Comparison of ENCODE assay signal across 28 cellular contexts in the genomic region with DNA sequence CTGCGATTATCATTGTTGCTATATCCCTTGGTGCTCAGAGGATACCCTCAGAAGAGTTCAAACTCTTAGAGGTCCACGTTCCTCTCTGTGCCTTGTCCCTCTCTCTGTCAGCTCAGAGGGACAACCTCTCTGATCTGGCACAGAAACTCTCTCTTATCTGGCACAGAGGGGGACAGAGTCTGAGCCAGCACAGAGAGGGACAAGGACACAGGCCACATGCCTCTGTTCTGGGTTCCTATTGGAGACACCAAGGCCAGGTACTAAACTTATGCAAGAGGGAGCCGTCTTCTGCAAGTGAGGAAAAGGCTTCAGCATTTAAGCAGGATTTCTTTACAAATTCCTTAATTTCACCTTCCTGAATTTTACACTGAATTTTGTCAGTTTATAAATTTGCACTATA.
"Had no signal": no experiment of that assay in that cellular context is flagged by ENCODE, and none has a peak within 500 bp of the region (broad histone marks: within the 10 kb centered on the region; RNA-seq: fewer than 3 reads in every experiment).

No MANE protein-coding gene starts in this region.

- H3K4me1 ChIP-seq: esophagus squamous epithelium, heart right ventricle, left ventricle myocardium inferior, lower lobe of right lung, tibial artery had no signal

- H3K36me3 Mint-ChIP-seq: naive thymus-derived CD4-positive, alpha-beta T cell; type B pancreatic cell had no signal

- H3K4me3 ChIP-seq: esophagus squamous epithelium, heart right ventricle, left ventricle myocardium inferior, lower lobe of right lung, ovary, tibial artery had no signal

- H3K9me3 Mint-ChIP-seq: nephron; stimulated activated naive CD8-positive, alpha-beta T cell treated with anti-CD3 and anti-CD28 coated beads, Interleukin-15, amount 100 ng/mL, for 72 hours; type B pancreatic cell had no signal

- H3K9me3 ChIP-seq: esophagus squamous epithelium, heart right ventricle, left ventricle myocardium inferior, lower lobe of right lung, ovary, tibial artery had no signal

- ATAC-seq: effector memory CD8-positive, alpha-beta T cell; heart right ventricle; left cardiac atrium; lower lobe of right lung; naive thymus-derived CD4-positive, alpha-beta T cell; stimulated activated naive CD8-positive, alpha-beta T cell treated with anti-CD3 and anti-CD28 coated beads, Interleukin-15, amount 100 ng/mL, for 72 hours had no signal

- H3K27ac ChIP-seq: esophagus squamous epithelium, heart right ventricle, left ventricle myocardium inferior, lower lobe of right lung, ovary, tibial artery had no signal

- DNase-seq: cerebellar nuclear complex; cortex of kidney; effector memory CD8-positive, alpha-beta T cell; erythroblast; esophagus squamous epithelium; foreskin melanocyte; glutamatergic neuron; heart right ventricle; hippocampal formation; left cardiac atrium; left ventricle myocardium inferior; lower lobe of right lung; midbrain; naive thymus-derived CD4-positive, alpha-beta T cell; occipital lobe; ovary; retina; small intestine; stimulated activated CD4-positive, alpha-beta T cell treated with anti-CD3 and anti-CD28 coated beads, Interleukin-1b, Interleukin-23, amount 100 ng/mL, for 48 hours; stimulated activated CD4-positive, alpha-beta T cell treated with anti-CD3 and anti-CD28 coated beads, Interleukin-4, amount 100 ng/mL, for 1 hour; stimulated activated CD8-positive, alpha-beta memory T cell treated with anti-CD3 and anti-CD28 coated beads, Interleukin-4, amount 100 ng/mL, for 48 hours; stimulated activated naive CD4-positive, alpha-beta T cell; stimulated activated naive CD8-positive, alpha-beta T cell treated with anti-CD3 and anti-CD28 coated beads, Interleukin-15, amount 100 ng/mL, for 72 hours; tibial artery had no signal

- FAIRE-seq: endometrium, islet of Langerhans, small intestine had no signal

- H3K36me3 ChIP-seq: esophagus squamous epithelium, heart right ventricle, left ventricle myocardium inferior, lower lobe of right lung, ovary, tibial artery had no signal

- H3K4me3 Mint-ChIP-seq: effector memory CD8-positive, alpha-beta T cell; naive thymus-derived CD4-positive, alpha-beta T cell; nephron; stimulated activated naive CD8-positive, alpha-beta T cell treated with anti-CD3 and anti-CD28 coated beads, Interleukin-15, amount 100 ng/mL, for 72 hours; type B pancreatic cell had no signal

- H3K27ac Mint-ChIP-seq: effector memory CD8-positive, alpha-beta T cell; naive thymus-derived CD4-positive, alpha-beta T cell; nephron; stimulated activated naive CD8-positive, alpha-beta T cell treated with anti-CD3 and anti-CD28 coated beads, Interleukin-15, amount 100 ng/mL, for 72 hours; type B pancreatic cell had no signal

- H3K27me3 Mint-ChIP-seq: effector memory CD8-positive, alpha-beta T cell; naive thymus-derived CD4-positive, alpha-beta T cell; stimulated activated naive CD8-positive, alpha-beta T cell treated with anti-CD3 and anti-CD28 coated beads, Interleukin-15, amount 100 ng/mL, for 72 hours had no signal

- H3K4me1 Mint-ChIP-seq: naive thymus-derived CD4-positive, alpha-beta T cell; nephron; stimulated activated naive CD8-positive, alpha-beta T cell treated with anti-CD3 and anti-CD28 coated beads, Interleukin-15, amount 100 ng/mL, for 72 hours had no signal

- H3K27me3 ChIP-seq: ovary, tibial artery had no signal
